Comparison of ENCODE assay signal across 39 cellular contexts in genomic region chr4:143289370-143289769, GRCh38.
"Had no signal": no experiment of that assay in that cellular context is flagged by ENCODE, and none has a peak within 500 bp of the region (broad histone marks: within the 10 kb centered on the region; RNA-seq: fewer than 3 reads in every experiment).

No MANE protein-coding gene starts in this region.

- H3K4me1 Mint-ChIP-seq: activated CD4-positive, alpha-beta T cell treated with anti-CD3 and anti-CD28 coated beads, Interleukin-2, amount 10 ng/mL, durations not matched to agents 24 days and 14 days; activated naive CD8-positive, alpha-beta T cell treated with anti-CD3 and anti-CD28 coated beads, Interleukin-2, amount 10 ng/mL, durations not matched to agents 7 days and 5 days; naive thymus-derived CD8-positive, alpha-beta T cell; stimulated activated memory B cell treated with anti-CD40 and anti-IgM and Interleukin-4, amounts not matched to agents 10 μg/mL and 1 μg/mL and 100 μg/mL, for 72 hours had no signal

- ATAC-seq: gastrocnemius medialis; left colon; naive thymus-derived CD8-positive, alpha-beta T cell; stimulated activated memory B cell treated with anti-CD40 and anti-IgM and Interleukin-4, amounts not matched to agents 10 μg/mL and 1 μg/mL and 100 μg/mL, for 72 hours had no signal

- H3K9ac ChIP-seq: parathyroid adenoma had no signal

- H3K79me2 ChIP-seq: parathyroid adenoma had no signal

- H3K9me3 Mint-ChIP-seq: activated CD4-positive, alpha-beta memory T cell treated with anti-CD3 and anti-CD28 coated beads for 36 hours; activated CD4-positive, alpha-beta T cell treated with anti-CD3 and anti-CD28 coated beads, Interleukin-2, amount 10 ng/mL, durations not matched to agents 24 days and 14 days; activated naive CD4-positive, alpha-beta T cell treated with anti-CD3 and anti-CD28 coated beads for 36 hours; activated naive CD8-positive, alpha-beta T cell treated with anti-CD3 and anti-CD28 coated beads, Interleukin-2, amount 10 ng/mL, durations not matched to agents 7 days and 5 days; activated T-helper 1 cell treated with anti-CD3 and anti-CD28 coated beads, Interleukin-12 subunit alpha, Interleukin-12 subunit beta, Interleukin-2, Interleukin-4 antibody, amounts not matched to agents 30 ng/mL and 10 ng/mL and 1 ng/mL, durations not matched to agents 14 hours and 24 hours and 36 hours; brain; mesothelial cell of epicardium; naive thymus-derived CD8-positive, alpha-beta T cell; neural crest cell; stimulated activated memory B cell treated with anti-CD40 and anti-IgM and Interleukin-4, amounts not matched to agents 10 μg/mL and 1 μg/mL and 100 μg/mL, for 72 hours had no signal

- H3K4me3 Mint-ChIP-seq: activated CD4-positive, alpha-beta memory T cell treated with anti-CD3 and anti-CD28 coated beads for 36 hours; activated CD4-positive, alpha-beta T cell treated with anti-CD3 and anti-CD28 coated beads, Interleukin-2, amount 10 ng/mL, durations not matched to agents 24 days and 14 days; activated naive CD4-positive, alpha-beta T cell treated with anti-CD3 and anti-CD28 coated beads for 36 hours; activated naive CD8-positive, alpha-beta T cell treated with anti-CD3 and anti-CD28 coated beads, Interleukin-2, amount 10 ng/mL, durations not matched to agents 7 days and 5 days; activated T-helper 1 cell treated with anti-CD3 and anti-CD28 coated beads, Interleukin-12 subunit alpha, Interleukin-12 subunit beta, Interleukin-2, Interleukin-4 antibody, amounts not matched to agents 30 ng/mL and 10 ng/mL and 1 ng/mL, durations not matched to agents 14 hours and 24 hours and 36 hours; brain; mesothelial cell of epicardium; naive thymus-derived CD8-positive, alpha-beta T cell; neural crest cell; stimulated activated memory B cell treated with anti-CD40 and anti-IgM and Interleukin-4, amounts not matched to agents 10 μg/mL and 1 μg/mL and 100 μg/mL, for 72 hours had no signal

- H3K36me3 Mint-ChIP-seq: activated CD4-positive, alpha-beta memory T cell treated with anti-CD3 and anti-CD28 coated beads for 36 hours; activated naive CD8-positive, alpha-beta T cell treated with anti-CD3 and anti-CD28 coated beads, Interleukin-2, amount 10 ng/mL, durations not matched to agents 7 days and 5 days; brain; mesothelial cell of epicardium; naive thymus-derived CD8-positive, alpha-beta T cell; stimulated activated memory B cell treated with anti-CD40 and anti-IgM and Interleukin-4, amounts not matched to agents 10 μg/mL and 1 μg/mL and 100 μg/mL, for 72 hours had no signal

- H3K27me3 ChIP-seq: ascending aorta, cardiac muscle cell, colonic mucosa, dorsolateral prefrontal cortex, gastrocnemius medialis, right atrium auricular region, stomach, thyroid gland, upper lobe of left lung, vagina had no signal

- H3K27ac Mint-ChIP-seq: activated CD4-positive, alpha-beta memory T cell treated with anti-CD3 and anti-CD28 coated beads for 36 hours; activated CD4-positive, alpha-beta T cell treated with anti-CD3 and anti-CD28 coated beads, Interleukin-2, amount 10 ng/mL, durations not matched to agents 24 days and 14 days; activated naive CD4-positive, alpha-beta T cell treated with anti-CD3 and anti-CD28 coated beads for 36 hours; activated naive CD8-positive, alpha-beta T cell treated with anti-CD3 and anti-CD28 coated beads, Interleukin-2, amount 10 ng/mL, durations not matched to agents 7 days and 5 days; activated T-helper 1 cell treated with anti-CD3 and anti-CD28 coated beads, Interleukin-12 subunit alpha, Interleukin-12 subunit beta, Interleukin-2, Interleukin-4 antibody, amounts not matched to agents 30 ng/mL and 10 ng/mL and 1 ng/mL, durations not matched to agents 14 hours and 24 hours and 36 hours; brain; mesothelial cell of epicardium; naive thymus-derived CD8-positive, alpha-beta T cell; stimulated activated memory B cell treated with anti-CD40 and anti-IgM and Interleukin-4, amounts not matched to agents 10 μg/mL and 1 μg/mL and 100 μg/mL, for 72 hours had no signal

- H3K4me1 ChIP-seq: colonic mucosa, parathyroid adenoma had no signal

- H3K9me3 ChIP-seq: ascending aorta, colonic mucosa, gastrocnemius medialis, psoas muscle, right atrium auricular region, stomach, thyroid gland, upper lobe of left lung, vagina had no signal

- DNase-seq: activated CD4-positive, alpha-beta memory T cell treated with anti-CD3 and anti-CD28 coated beads for 36 hours; activated CD4-positive, alpha-beta T cell treated with anti-CD3 and anti-CD28 coated beads, Interleukin-2, amount 10 ng/mL, durations not matched to agents 24 days and 14 days; activated CD4-positive, CD25-positive, alpha-beta regulatory T cell treated with anti-CD3 and anti-CD28 coated beads, Interleukin-2, amount 50 U/mL, for 72 hours; activated CD8-positive, alpha-beta memory T cell treated with anti-CD3 and anti-CD28 coated beads, Interleukin-2, amount 50 U/mL, for 4 hours; activated effector memory CD4-positive, alpha-beta T cell treated with anti-CD3 and anti-CD28 coated beads, Interleukin-2, amount 50 U/mL, for 16 hours; activated naive CD4-positive, alpha-beta T cell treated with anti-CD3 and anti-CD28 coated beads for 36 hours; activated naive CD8-positive, alpha-beta T cell treated with anti-CD3 and anti-CD28 coated beads, Interleukin-2, amount 10 ng/mL, durations not matched to agents 7 days and 5 days; activated T-cell treated with anti-CD3 and anti-CD28 coated beads, Interleukin-2, amount 50 U/mL, for 1 hour; cerebellar nuclear complex; colonic mucosa; dorsolateral prefrontal cortex; effector memory CD4-positive, alpha-beta T cell; erythroblast; gastrocnemius medialis; hippocampal formation; kidney; left colon; mammary epithelial cell; naive thymus-derived CD8-positive, alpha-beta T cell; occipital lobe; psoas muscle; stimulated activated CD4-positive, alpha-beta T cell treated with anti-CD3 and anti-CD28 coated beads, Interleukin-1b, Interleukin-23, amount 100 ng/mL, for 48 hours; stimulated activated CD4-positive, alpha-beta T cell treated with anti-CD3 and anti-CD28 coated beads, Interleukin-4, amount 100 ng/mL, for 4 hours; stimulated activated CD8-positive, alpha-beta memory T cell treated with anti-CD3 and anti-CD28 coated beads, Interleukin-4, amount 100 ng/mL, for 48 hours; stomach; T-helper 9 cell; thyroid gland; upper lobe of left lung had no signal

- H2AFZ ChIP-seq: parathyroid adenoma had no signal

- H3K27ac ChIP-seq: ascending aorta, cardiac muscle cell, colonic mucosa, dorsolateral prefrontal cortex, gastrocnemius medialis, parathyroid adenoma, psoas muscle, right atrium auricular region, thyroid gland, upper lobe of left lung, vagina had no signal

- H3K36me3 ChIP-seq: ascending aorta, cardiac muscle cell, colonic mucosa, gastrocnemius medialis, right atrium auricular region, stomach, thyroid gland, upper lobe of left lung, vagina had no signal

- H3K4me3 ChIP-seq: ascending aorta, cardiac muscle cell, colonic mucosa, dorsolateral prefrontal cortex, gastrocnemius medialis, psoas muscle, right atrium auricular region, smooth muscle cell, stomach, thyroid gland, upper lobe of left lung, vagina had no signal

- H3K27me3 Mint-ChIP-seq: activated CD4-positive, alpha-beta memory T cell treated with anti-CD3 and anti-CD28 coated beads for 36 hours; activated naive CD8-positive, alpha-beta T cell treated with anti-CD3 and anti-CD28 coated beads, Interleukin-2, amount 10 ng/mL, durations not matched to agents 7 days and 5 days; brain; stimulated activated memory B cell treated with anti-CD40 and anti-IgM and Interleukin-4, amounts not matched to agents 10 μg/mL and 1 μg/mL and 100 μg/mL, for 72 hours had no signal

- H3K4me2 ChIP-seq: smooth muscle cell had no signal
